ENCODE assay signal across 1 cellular context in genomic region chr15:65869127-65869953, GRCh38.
A peak's percentile ranks its signal among the peaks of the same experiment; 100 is the strongest.
TF ChIP-seq lines count a peak whose summit lies in the region.

Gene RAB11A, plus strand, starts transcription at chr15:65869491. Its CDS starts 95 bp downstream, at chr15:65869586.

TF ChIP-seq in K562, 482 proteins besides CTCF, POLR2A, EP300 and RAD21 (continued from another document and continues in another):
- TF ChIP-seq NKRF (IDR thresholded peaks at IDR 0.05; ENCODE audit: borderline replicate concordance) = peak; percentile 71; the same call in 1 of the 2 replicates
- TF ChIP-seq RREB1 (CRISPR knock-in tag; IDR thresholded peaks at IDR 0.05) = no peak
- TF ChIP-seq THRB (CRISPR knock-in tag; conservative IDR thresholded peaks at IDR 0.05) = 0 out of 2 replicates have a peak, but pooled peaks have one; percentile 43
- TF ChIP-seq NR4A1 (CRISPR knock-in tag; IDR thresholded peaks at IDR 0.05) = no peak
- no peak for TF ChIP-seq NR4A1 (tag; IDR thresholded peaks at IDR 0.05)
- no peak; the same call in 1 of the 2 replicates for TF ChIP-seq NCOA1 (IDR thresholded peaks at IDR 0.05; ENCODE audit: low read depth)
- TF ChIP-seq C11orf30 (IDR thresholded peaks at IDR 0.05; ENCODE audit: low read depth) = peak; percentile 61
- no peak for TF ChIP-seq ZNF318 (IDR thresholded peaks at IDR 0.05; ENCODE audit: borderline replicate concordance in 1 of 2, low read depth in 1 of 2)
- TF ChIP-seq GABPB1 (CRISPR knock-in tag; IDR thresholded peaks at IDR 0.05) = peak; percentile 97
- peak; percentile 99 for TF ChIP-seq HMGXB4 (CRISPR knock-in tag; IDR thresholded peaks at IDR 0.05)
- TF ChIP-seq ZNF699 (CRISPR knock-in tag; IDR thresholded peaks at IDR 0.05; ENCODE audit: insufficient replicate concordance) = no peak
- peak; percentile 77 for TF ChIP-seq TEAD4 (IDR thresholded peaks at IDR 0.05; ENCODE audit: low read length)
- no peak for TF ChIP-seq TEAD4 (CRISPR knock-in tag; IDR thresholded peaks at IDR 0.05; ENCODE audit: borderline replicate concordance)
- peak in 1 of 2 experiments; percentile 93; a peak in 2 of 4 replicates for TF ChIP-seq TBL1XR1 (IDR thresholded peaks at IDR 0.05; ENCODE audit: low read length in 2 of 2)
- peak; percentile 89; the same call in 1 of the 2 replicates for TF ChIP-seq AFF4 (CRISPR knock-in tag; IDR thresholded peaks at IDR 0.05)
- no peak for TF ChIP-seq ELF4 (CRISPR knock-in tag; IDR thresholded peaks at IDR 0.05)
- peak; percentile 69 for TF ChIP-seq TOE1 (IDR thresholded peaks at IDR 0.05; ENCODE audit: borderline replicate concordance)
- TF ChIP-seq TOE1 (CRISPR knock-in tag; IDR thresholded peaks at IDR 0.05; ENCODE audit: borderline replicate concordance, low read depth) = peak; percentile 75; the same call in 1 of the 2 replicates
- TF ChIP-seq ZNF766 (CRISPR knock-in tag; conservative IDR thresholded peaks at IDR 0.05) = 0 out of 2 replicates have a peak, but pooled peaks have one; percentile 52
- peak in 1 of 2 experiments; percentile 23; a peak in 2 of 4 replicates for TF ChIP-seq ARNT (IDR thresholded peaks at IDR 0.05)
- no peak for TF ChIP-seq MCM2 (IDR thresholded peaks at IDR 0.05; ENCODE audit: low read depth)
- peak; percentile 97 for TF ChIP-seq NR2C2 (CRISPR knock-in tag; IDR thresholded peaks at IDR 0.05)
- peak; percentile 99 for TF ChIP-seq NR2C2 (tag; IDR thresholded peaks at IDR 0.05)
- TF ChIP-seq HDAC1 (IDR thresholded peaks at IDR 0.05) = peak; percentile 42 to 99; a peak in 3 of 4 replicates
- peak; percentile 84 to 87 for TF ChIP-seq NRF1 (conservative IDR thresholded peaks at IDR 0.05 in 1 of 2, IDR thresholded peaks at IDR 0.05 in 1 of 2)
- peak; percentile 38 for TF ChIP-seq NBN (IDR thresholded peaks at IDR 0.05; ENCODE audit: low read depth)
- 0 out of 2 replicates have a peak, but pooled peaks have one; percentile 24 for TF ChIP-seq XRCC5 (IDR thresholded peaks at IDR 0.05; ENCODE audit: low read depth, low read length)
- peak; percentile 77; the same call in 1 of the 2 replicates for TF ChIP-seq POLR2AphosphoS2 (IDR thresholded peaks at IDR 0.05; ENCODE audit: low read length)
- peak; percentile 89 for TF ChIP-seq PHF8 (IDR thresholded peaks at IDR 0.05; ENCODE audit: borderline replicate concordance, low read length)
- TF ChIP-seq ADNP (tag; IDR thresholded peaks at IDR 0.05) = no peak
- no peak for TF ChIP-seq SAFB (IDR thresholded peaks at IDR 0.05; ENCODE audit: borderline replicate concordance, low read depth, low read length)
- no peak for TF ChIP-seq ZNF444 (CRISPR knock-in tag; IDR thresholded peaks at IDR 0.05)
- peak; percentile 70 for TF ChIP-seq RNF2 (IDR thresholded peaks at IDR 0.05)
